ENCODE assay signal across 8 cellular contexts in the genomic region with DNA sequence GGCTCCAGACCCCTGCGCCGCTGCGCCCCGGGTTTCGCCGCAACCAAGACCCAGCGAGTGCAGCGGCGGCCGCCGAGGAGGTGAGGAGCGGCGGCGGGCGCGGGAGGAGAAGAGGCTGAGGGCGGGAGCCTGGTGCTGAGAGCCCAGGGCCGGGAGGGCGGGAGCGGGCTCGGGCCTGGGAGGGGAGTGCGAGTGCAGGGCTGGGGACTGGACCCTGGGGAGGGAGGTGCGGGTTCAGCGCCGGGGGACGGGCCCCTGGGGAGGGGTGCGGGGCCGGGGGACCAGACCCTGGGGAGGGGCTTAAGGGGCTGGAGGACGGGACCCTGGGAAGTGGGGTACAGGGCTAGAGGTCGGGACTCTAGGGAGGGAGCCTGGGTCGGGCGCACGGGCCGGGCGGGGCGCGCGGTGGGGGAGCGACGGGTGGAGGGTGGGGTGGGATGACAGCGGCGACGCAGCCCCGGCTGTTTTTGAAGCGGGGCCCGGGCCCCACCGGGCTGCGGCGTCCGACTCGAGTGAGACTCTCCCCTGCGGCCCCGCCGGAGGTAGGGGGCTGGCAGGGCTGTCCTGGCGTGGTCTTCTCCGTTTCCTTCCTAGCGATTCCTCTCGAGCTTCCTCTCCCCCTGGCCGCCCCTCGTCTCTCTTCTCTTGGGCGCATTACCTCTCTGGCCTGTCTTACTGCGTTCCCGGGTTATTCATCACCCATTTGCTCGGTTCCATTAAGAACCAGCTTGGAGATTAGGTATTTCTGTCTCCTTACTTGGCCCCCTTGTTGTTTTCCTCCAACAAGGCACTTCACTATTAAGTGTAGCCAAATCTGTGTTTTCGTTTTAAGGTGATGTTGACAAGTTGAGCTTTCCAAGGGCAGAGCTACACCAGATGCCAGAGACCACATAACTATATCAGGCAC. TPM values are rescaled to one million over a fixed set of nuclear protein-coding genes. Genes with fewer than 3 reads are reported as not detected.
DNase-seq lines count a peak whose midpoint lies in the region; ATAC-seq, FAIRE-seq and TF ChIP-seq lines count a peak whose summit lies in the region.

No MANE protein-coding gene starts in this region.

- H3K27ac ChIP-seq in DOHH2 (ENCODE audit: low read depth, low read length), result peak overlapping the region; percentile 66
- H3K27ac ChIP-seq in osteoblast (ENCODE audit: low read depth, low read length), result peak overlapping the region; percentile 67

- no peak for TF ChIP-seq CTCF in DOHH2 (IDR thresholded peaks at IDR 0.05; ENCODE audit: low read depth, low read length, poor library complexity, severe bottlenecking)
- no peak for TF ChIP-seq CTCF in LNCaP clone FGC (IDR thresholded peaks at IDR 0.05; ENCODE audit: control insufficient read depth, extremely low read depth, insufficient read depth)
- TF ChIP-seq CTCF in osteoblast (IDR thresholded peaks at IDR 0.05; ENCODE audit: extremely low read depth, low read depth, low read length), result no peak

- H3K9me3 ChIP-seq in DOHH2 (ENCODE audit: control insufficient read depth, insufficient read depth, low read length) (no peaks in the 10 kb centered on the region), osteoblast (ENCODE audit: low read depth, low read length) (no peaks in the 10 kb centered on the region)

- H4K20me1 ChIP-seq in DOHH2 (ENCODE audit: control insufficient read depth, insufficient read depth, low read depth, low read length) (peaks cover 11% of the 10 kb centered on the region), osteoblast (ENCODE audit: insufficient read depth, low read length) (no peaks in the 10 kb centered on the region)

- H3K4me1 ChIP-seq in DOHH2 (ENCODE audit: control insufficient read depth, low read length), result peaks cover 47% of the 10 kb centered on the region
- H3K4me1 ChIP-seq in osteoblast (ENCODE audit: insufficient read depth, low read length), result peaks cover 28% of the 10 kb centered on the region

- H2AFZ ChIP-seq in osteoblast (ENCODE audit: low read length), result peak overlapping the region; percentile 49

- H3K4me3 ChIP-seq in DOHH2 (ENCODE audit: low read length) (peak overlapping the region; percentile 87), LNCaP clone FGC (ENCODE audit: low read depth, low read length) (peak overlapping the region; percentile 73), osteoblast (ENCODE audit: insufficient read depth, low read length) (peak overlapping the region; percentile 90)

- peaks cover 95% of the 10 kb centered on the region for H3K79me2 ChIP-seq in DOHH2 (ENCODE audit: control insufficient read depth, low read length)
- H3K79me2 ChIP-seq in osteoblast (ENCODE audit: insufficient read depth, low read length), result peaks cover 88% of the 10 kb centered on the region

- H3K27me3 ChIP-seq in DOHH2 (ENCODE audit: control insufficient read depth, low read length) (no peaks in the 10 kb centered on the region), osteoblast (ENCODE audit: insufficient read depth, low read length) (no peaks in the 10 kb centered on the region)

- DNase-seq in LNCaP clone FGC (ENCODE audit: low read depth) (no peak), frontal cortex (ENCODE audit: low spot score in 2 of 2) (peak; percentile 54 to 62), osteoblast (ENCODE audit: insufficient read length, low spot score, missing footprints) (peak; percentile 80), NCI-H446 treated with DMSO at 0.1 percent for 48 hours (lab: John Stamatoyannopoulos, UW) (no peak), COLO829 (ENCODE audit: low spot score) (no peak)
- peak; percentile 16 for DNase-seq in activated T-helper 9 cell treated with anti-CD3 and anti-CD28 coated beads, Interleukin-2, amount 50 U/mL, for 16 hours (ENCODE audit: low read depth)

- peaks cover 2% of the 10 kb centered on the region; the same call in 1 of the 2 replicates for H3F3A ChIP-seq in DOHH2 (ENCODE audit: control insufficient read depth, insufficient read depth)

- peaks cover 65% of the 10 kb centered on the region for H3K36me3 ChIP-seq in DOHH2 (ENCODE audit: control insufficient read depth, low read length)
- H3K36me3 ChIP-seq in osteoblast (ENCODE audit: insufficient read depth, low read length), result peaks cover 23% of the 10 kb centered on the region

- H3K4me2 ChIP-seq in DOHH2 (ENCODE audit: low read length), result peak overlapping the region; percentile 87
- H3K4me2 ChIP-seq in osteoblast (ENCODE audit: insufficient read depth, low read length), result peak overlapping the region; percentile 88

- ATAC-seq in GM21717 (IDR thresholded peaks at IDR 0.05; ENCODE audit: unreplicated experiment), result peak; percentile 15

- FAIRE-seq in frontal cortex (lab: Jason Lieb, UNC), result no peak

- no peaks in the 10 kb centered on the region for H3K9me2 ChIP-seq in DOHH2 (replicated peaks; ENCODE audit: control insufficient read depth, low read length)

RNA-seq across cellular contexts. Expression of a gene that starts 0.7 kb away (rescaled TPM):
- total RNA-seq in frontal cortex (56.3 TPM), osteoblast (34.8 and 54.3 TPM in 2 replicates)

Comparison
In these comparisons a context has a peak if more than half of its experiments do, and no peak if none do; other contexts are left out.
1. DNase-seq: peak in activated T-helper 9 cell treated with anti-CD3 and anti-CD28 coated beads, Interleukin-2, amount 50 U/mL, for 16 hours (single experiment), frontal cortex (2 of 2) and osteoblast (single experiment); none in LNCaP clone FGC (single experiment), NCI-H446 treated with DMSO at 0.1 percent for 48 hours (single experiment) and COLO829 (single experiment).
2. Peak in every context shown above with its lines, with median percentiles within 50 percentile points of each other: H3K4me3 ChIP-seq.